12 cellular contexts compared by ENCODE assay signal in genomic region chr3:105359098-105359762, GRCh38. TPM values are rescaled to one million over a fixed set of nuclear protein-coding genes. Genes with fewer than 3 reads are reported as not detected.
DNase-seq lines count a peak whose midpoint lies in the region; ATAC-seq lines count a peak whose summit lies in the region.
"Had no signal": no experiment of that assay in that cellular context is flagged by ENCODE, and none has a peak within 500 bp of the region (broad histone marks: within the 10 kb centered on the region; RNA-seq: fewer than 3 reads in every experiment).

No MANE protein-coding gene starts in this region.

- no peak overlapping the region for H3K4me3 ChIP-seq in GM23248
- H3K4me3 ChIP-seq: right atrium auricular region had no signal

- DNase-seq in GM23248 (peak; percentile 84), NCI-H226 (peak; percentile 86), epithelial cell of prostate (ENCODE audit: low read depth, low spot score) (no peak), stromal cell of bone marrow (ENCODE audit: low read depth) (peak; percentile 53), NCI-H1417 (lab: John Stamatoyannopoulos, UW) (no peak), activated gamma-delta T cell treated with Interleukin-2 at 50 U/mL for 16 hours (no peak)
- DNase-seq: activated CD4-positive, alpha-beta T cell treated with anti-CD3 and anti-CD28 coated beads for 4 hours; NCI-H2029 had no signal

- H3K9me3 ChIP-seq in GM23248 (ENCODE audit: low read depth): no peaks in the 10 kb centered on the region
- H3K9me3 ChIP-seq: right atrium auricular region had no signal

- peaks cover 74% of the 10 kb centered on the region for H3K4me1 ChIP-seq in GM23248 (ENCODE audit: insufficient read depth)
- H3K4me1 ChIP-seq: right atrium auricular region had no signal

- in situ Hi-C loops in GM23248 (cut with MboI): loop anchor here (25.0 kb wide), 2 partner anchors 747 to 1072 kb away; no protein-coding TSS in a partner anchor

- WGBS in GM23248 (ENCODE audit: low coverage in 1 of 2, low lambda C conversion rate in 2 of 2, missing lambda C conversion rate in 2 of 2), 2 experiments: 80 to 83% methylated on average over 5 of the region's 5 CpGs

- H4K20me1 ChIP-seq in GM23248 (ENCODE audit: insufficient read depth): no peaks in the 10 kb centered on the region

- H3K79me2 ChIP-seq in GM23248 (ENCODE audit: insufficient read depth): no peaks in the 10 kb centered on the region

- H3K27me3 ChIP-seq in GM23248 (replicated peaks; ENCODE audit: insufficient read depth): no peaks in the 10 kb centered on the region
- H3K27me3 ChIP-seq: right atrium auricular region had no signal

- H3K36me3 ChIP-seq in GM23248 (ENCODE audit: low read depth): no peaks in the 10 kb centered on the region
- H3K36me3 ChIP-seq: right atrium auricular region had no signal

- H3K9me2 ChIP-seq in GM23248 (ENCODE audit: insufficient read depth): no peaks in the 10 kb centered on the region

- no peak for ATAC-seq in GM18519 (IDR thresholded peaks at IDR 0.05; ENCODE audit: low FRiP score, unreplicated experiment)
- ATAC-seq: Right ventricle myocardium inferior had no signal

- H3F3A ChIP-seq in GM23248 (ENCODE audit: insufficient read depth): peaks cover 60% of the 10 kb centered on the region

- H2AFZ ChIP-seq in GM23248: no peak overlapping the region

- peak overlapping the region; percentile 7 for H3K4me2 ChIP-seq in GM23248 (ENCODE audit: unreplicated experiment)

- peak overlapping the region; percentile 65 for H3K27ac ChIP-seq in GM23248
- peak overlapping the region; percentile 2 for H3K27ac ChIP-seq in epithelial cell of prostate
- H3K27ac ChIP-seq: HL-60, right atrium auricular region had no signal

- no peak overlapping the region for H3K9ac ChIP-seq in GM23248

RNA-seq across cellular contexts. Expression of gene ALCAM, which starts 7.5 kb away (rescaled TPM):
- total RNA-seq in GM23248 (2014; rRNA removed; shearing (Covaris generic)): 202 and 208 TPM in 2 replicates
- 88.2 and 88.7 TPM in 2 replicates for polyA plus RNA-seq in GM23248 (2016; fragmentation: Nextera tagmentation; extraction: Ambion mirVana)

Comparison
In these comparisons a context has a peak if more than half of its experiments do, and no peak if none do; other contexts are left out.
1. DNase-seq: peak in GM23248 (single experiment), NCI-H226 (single experiment) and stromal cell of bone marrow (single experiment); none in epithelial cell of prostate (single experiment), NCI-H1417 (0 of 3) and activated gamma-delta T cell treated with Interleukin-2 at 50 U/mL for 16 hours (single experiment).